ENCODE assay signal across 1 cellular context in genomic region chr10:84205049-84205852, GRCh38.
TF ChIP-seq lines count a peak whose summit lies in the region.

No MANE protein-coding gene starts in this region.

TF ChIP-seq in GM23338, 12 proteins besides CTCF, POLR2A, EP300 and RAD21:
- TF ChIP-seq ZNF462 (CRISPR knock-in tag; IDR thresholded peaks at IDR 0.05) (no peak), POLR2AphosphoS5 (IDR thresholded peaks at IDR 0.05; ENCODE audit: low read depth) (no peak), STAT1 (IDR thresholded peaks at IDR 0.05; ENCODE audit: unreplicated experiment) (no peak), EZH2 (IDR thresholded peaks at IDR 0.05; ENCODE audit: low read depth, unreplicated experiment) (no peak), CREB1 (CRISPR knock-in tag; IDR thresholded peaks at IDR 0.05; ENCODE audit: low read depth) (no peak), EZH2phosphoT487 (IDR thresholded peaks at IDR 0.05; ENCODE audit: unreplicated experiment) (no peak), ZNF114 (CRISPR knock-in tag; IDR thresholded peaks at IDR 0.05) (no peak), JUNB (IDR thresholded peaks at IDR 0.05; ENCODE audit: unreplicated experiment) (no peak), REST (IDR thresholded peaks at IDR 0.05; ENCODE audit: unreplicated experiment) (no peak), ETS1 (IDR thresholded peaks at IDR 0.05) (no peak), NANOG (IDR thresholded peaks at IDR 0.05; ENCODE audit: borderline replicate concordance) (no peak), ZNF331 (CRISPR knock-in tag; IDR thresholded peaks at IDR 0.05; ENCODE audit: low read depth) (no peak)
TF ChIP-seq in GM23338: peak in this region for 0.
